In the genomic region with DNA sequence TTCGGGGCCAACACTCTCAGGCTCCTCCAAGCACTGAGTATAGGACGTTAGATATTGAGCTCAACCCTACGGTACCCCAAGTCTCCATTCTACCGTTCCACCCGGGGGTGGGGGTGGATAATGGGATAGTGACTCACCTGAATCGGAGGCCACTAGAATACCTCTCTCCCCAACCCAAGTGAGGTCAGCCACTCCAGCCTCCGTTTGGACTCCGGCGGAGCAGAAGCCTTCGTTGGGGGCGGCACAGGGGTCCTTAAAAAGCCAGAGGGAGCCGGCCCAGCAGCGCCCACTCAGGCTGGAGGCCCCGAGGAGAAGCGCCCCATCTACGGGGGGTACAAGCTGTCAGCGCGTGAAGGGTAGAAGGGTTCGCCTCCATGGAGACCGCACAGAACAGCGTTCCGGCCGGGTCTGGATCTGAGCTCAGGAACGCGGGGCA, we compare ENCODE assay signal across 8 cellular contexts. TPM values are rescaled to one million over a fixed set of nuclear protein-coding genes. Genes with fewer than 3 reads are reported as not detected.
DNase-seq lines count a peak whose midpoint lies in the region; ATAC-seq, FAIRE-seq and TF ChIP-seq lines count a peak whose summit lies in the region.

No MANE protein-coding gene starts in this region.

- intact Hi-C loops in aorta (cut with DNase I) = no loop called here

- FAIRE-seq in H1 (lab: Jason Lieb, UNC) = no peak

- peak overlapping the region; percentile 74 for H3K27ac Mint-ChIP-seq in T-helper 2 cell treated with Interferon-gamma antibody and Interleukin-4, amounts not matched to agents 5 μg/mL and 100 μg/mL, for 36 hours
- peak overlapping the region; percentile 84 to 100 (median 98) for H3K27ac Mint-ChIP-seq in naive thymus-derived CD8-positive, alpha-beta T cell

- H4K8ac ChIP-seq in H1 (ENCODE audit: extremely low read depth, insufficient read depth, low read length) = peak overlapping the region; percentile 83; the same call in 1 of the 2 replicates

- H3K79me2 ChIP-seq in H1 (ENCODE audit: control insufficient read depth in 1 of 2, insufficient read depth in 2 of 2, low read length in 2 of 2) = peaks cover 5 to 64% of the 10 kb centered on the region in 2 experiments

- no peak for TF ChIP-seq RAD21 in H1 (IDR thresholded peaks at IDR 0.05 in 1 of 2, conservative IDR thresholded peaks at IDR 0.05 in 1 of 2; ENCODE audit: low read depth in 2 of 2, low read length in 2 of 2)

- no peak overlapping the region for H2BK15ac ChIP-seq in H1 (ENCODE audit: low read length)

- H2BK120ac ChIP-seq in H1 (replicated peaks; ENCODE audit: low read depth, low read length) = no peak overlapping the region

- peaks cover 2 to 5% of the 10 kb centered on the region in 2 experiments for H4K20me1 ChIP-seq in H1 (replicated peaks in 1 of 2; ENCODE audit: control insufficient read depth in 1 of 2, insufficient read depth in 2 of 2, low read length in 2 of 2)

- H4K5ac ChIP-seq in H1 (ENCODE audit: insufficient read length, low read depth, low read length) = peak overlapping the region; percentile 38

- H3K4me3 ChIP-seq in H1 (ENCODE audit: extremely low read depth in 1 of 4, insufficient read depth in 2 of 4, low read depth in 3 of 4, low read length in 4 of 4) = peak overlapping the region; percentile 86 to 100 (median 99)
- peak overlapping the region; percentile 32 to 74 for H3K4me3 ChIP-seq in aorta (ENCODE audit: low read length in 2 of 2)

- ATAC-seq in HG02943 (IDR thresholded peaks at IDR 0.05; ENCODE audit: low read depth, unreplicated experiment) = peak; percentile 23
- peak; percentile 38 to 45 for ATAC-seq in naive thymus-derived CD8-positive, alpha-beta T cell
- peak; percentile 4 for ATAC-seq in aorta (ENCODE audit: low FRiP score)

- DNase-seq in DMS53 (lab: John Stamatoyannopoulos, UW) = peak; percentile 71
- no peak for DNase-seq in DMS53 treated with DMSO at 0.1 percent for 48 hours (lab: John Stamatoyannopoulos, UW; ENCODE audit: unreplicated experiment)
- DNase-seq in T-helper 2 cell treated with Interferon-gamma antibody and Interleukin-4, amounts not matched to agents 5 μg/mL and 100 μg/mL, for 36 hours (ENCODE audit: low spot score) = peak; percentile 26
- no peak for DNase-seq in H1 (ENCODE audit: low read depth in 1 of 2, low spot score in 2 of 2)
- peak in 2 of 10 donors; percentile 17 for DNase-seq in naive thymus-derived CD8-positive, alpha-beta T cell
- DNase-seq in aorta = no peak
- DNase-seq in dedifferentiated amniotic fluid mesenchymal stem cell (ENCODE audit: extremely low spot score) = no peak

- no peaks in the 10 kb centered on the region for H3K27me3 Mint-ChIP-seq in T-helper 2 cell treated with Interferon-gamma antibody and Interleukin-4, amounts not matched to agents 5 μg/mL and 100 μg/mL, for 36 hours (ENCODE audit: low read depth)
- H3K27me3 Mint-ChIP-seq in naive thymus-derived CD8-positive, alpha-beta T cell = no peaks in the 10 kb centered on the region

- no peaks in the 10 kb centered on the region for H3K9me3 ChIP-seq in H1 (ENCODE audit: insufficient read depth in 2 of 2, low read depth in 1 of 2, low read length in 1 of 2)
- no peaks in the 10 kb centered on the region for H3K9me3 ChIP-seq in aorta (ENCODE audit: control insufficient read depth, low read length)

- peak overlapping the region; percentile 34; the same call in 1 of the 2 replicates for H3K18ac ChIP-seq in H1 (ENCODE audit: extremely low read depth, low read length)

- 2% methylated on average over 25 of the region's 25 CpGs; no CpG with 5 or more reads in 1 of the 2 experiments for WGBS in H1 (ENCODE audit: extremely low coverage in 1 of 2, insufficient coverage in 1 of 2, insufficient read length in 1 of 2, insufficient replicate concordance in 2 of 2, low coverage in 1 of 2, low lambda C conversion rate in 2 of 2, missing lambda C conversion rate in 1 of 2), 2 experiments
- WGBS in aorta, 2 donors = 2% methylated on average over 24 to 25 of the region's 25 CpGs

- TF ChIP-seq EP300 in H1 (IDR thresholded peaks at IDR 0.05; ENCODE audit: borderline replicate concordance in 1 of 2, low read depth in 2 of 2, low read length in 2 of 2) = no peak

- H3K9me3 Mint-ChIP-seq in T-helper 2 cell treated with Interferon-gamma antibody and Interleukin-4, amounts not matched to agents 5 μg/mL and 100 μg/mL, for 36 hours = no peaks in the 10 kb centered on the region
- no peaks in the 10 kb centered on the region for H3K9me3 Mint-ChIP-seq in naive thymus-derived CD8-positive, alpha-beta T cell

- H2BK5ac ChIP-seq in H1 (ENCODE audit: low read depth, low read length) = peak overlapping the region; percentile 25; the same call in 1 of the 2 replicates

- no peak overlapping the region for H2AK5ac ChIP-seq in H1 (ENCODE audit: low read depth, low read length)

- TF ChIP-seq CTCF in H1 (IDR thresholded peaks at IDR 0.05; ENCODE audit: control extremely low read depth in 1 of 3, insufficient read depth in 1 of 3, low read depth in 1 of 3, low read length in 3 of 3) = no peak

- no peak overlapping the region for H2BK12ac ChIP-seq in H1 (ENCODE audit: low read depth, low read length)

- peaks cover 47% of the 10 kb centered on the region for H3K4me1 Mint-ChIP-seq in T-helper 2 cell treated with Interferon-gamma antibody and Interleukin-4, amounts not matched to agents 5 μg/mL and 100 μg/mL, for 36 hours (ENCODE audit: low read depth)
- H3K4me1 Mint-ChIP-seq in naive thymus-derived CD8-positive, alpha-beta T cell = peaks cover 43 to 78% (median 73%) of the 10 kb centered on the region in 4 donors

- H3K4ac ChIP-seq in H1 (replicated peaks; ENCODE audit: insufficient read length, low read depth, low read length) = no peak overlapping the region

- H3K79me1 ChIP-seq in H1 (ENCODE audit: low read depth, low read length) = peaks cover 4% of the 10 kb centered on the region; the same call in 1 of the 2 replicates

- H3K23ac ChIP-seq in H1 (ENCODE audit: insufficient read length) = no peak overlapping the region

- H3K4me2 ChIP-seq in H1 (ENCODE audit: insufficient read depth in 1 of 2, low read depth in 2 of 2, low read length in 2 of 2) = peak overlapping the region; percentile 83 to 85

- H3K56ac ChIP-seq in H1 (replicated peaks; ENCODE audit: insufficient read length, low read depth, low read length) = peak overlapping the region; percentile 47

- peak overlapping the region; percentile 82 to 91 (median 88) for H3K9ac ChIP-seq in H1 (replicated peaks in 1 of 4; ENCODE audit: extremely low read depth in 1 of 4, low read depth in 3 of 4, low read length in 3 of 4)

- CTCF ChIA-PET in H1 (lab: Charles Lee; ENCODE audit: partially characterized antibody) = interaction anchor here (1.2 to 1.6 kb wide), 2 partner anchors 12 to 321 kb away, joined by 3 read pairs; no protein-coding TSS in a partner anchor

- peaks cover 3% of the 10 kb centered on the region for H3K23me2 ChIP-seq in H1 (ENCODE audit: low read depth, low read length)

- H4K91ac ChIP-seq in H1 (replicated peaks; ENCODE audit: insufficient read length, low read length) = peak overlapping the region; percentile 47

- H3K36me3 Mint-ChIP-seq in T-helper 2 cell treated with Interferon-gamma antibody and Interleukin-4, amounts not matched to agents 5 μg/mL and 100 μg/mL, for 36 hours (ENCODE audit: low read depth) = peaks cover 55% of the 10 kb centered on the region
- H3K36me3 Mint-ChIP-seq in naive thymus-derived CD8-positive, alpha-beta T cell = peaks cover 14 to 59% (median 16%) of the 10 kb centered on the region in 3 donors

- POLR2A ChIA-PET in H1 (lab: Charles Lee; ENCODE audit: partially characterized antibody) = interaction anchor here (0.7 to 3.7 kb wide), 9 partner anchors 8 to 309 kb away, joined by 3 to 36 read pairs (median 4); a partner anchor contains a TSS
- POLR2A ChIA-PET in naive thymus-derived CD8-positive, alpha-beta T cell (lab: Charles Lee) = interaction anchor here (0.7 to 2.5 kb wide), 14 partner anchors 8 to 257 kb away, joined by 3 to 32 read pairs (median 5); a partner anchor contains a TSS

- H3K27me3 ChIP-seq in H1 (replicated peaks in 1 of 4; ENCODE audit: control insufficient read depth in 3 of 4, extremely low read depth in 1 of 4, insufficient read depth in 3 of 4, low read length in 3 of 4) (no peaks in the 10 kb centered on the region), aorta (ENCODE audit: control insufficient read depth in 1 of 2, insufficient read depth in 2 of 2, low read length in 1 of 2) (no peaks in the 10 kb centered on the region)

- no peak overlapping the region for H2BK20ac ChIP-seq in H1 (ENCODE audit: low read length)

- H2AFZ ChIP-seq in H1 (ENCODE audit: low read length) = no peak overlapping the region

- peak overlapping the region; percentile 24; the same call in 1 of the 2 replicates for H3K27ac ChIP-seq in H1 (ENCODE audit: low read depth, low read length)
- no peak overlapping the region for H3K27ac ChIP-seq in aorta (ENCODE audit: low read depth in 1 of 2, low read length in 2 of 2)

- TF ChIP-seq POLR2A in H1 (IDR thresholded peaks at IDR 0.05; ENCODE audit: control extremely low read depth in 1 of 2, low read depth in 2 of 2, low read length in 2 of 2) = peak in 1 of 2 experiments; percentile 17; a peak in 1 of 3 replicates

- peak overlapping the region; percentile 99 for H3K4me3 Mint-ChIP-seq in T-helper 2 cell treated with Interferon-gamma antibody and Interleukin-4, amounts not matched to agents 5 μg/mL and 100 μg/mL, for 36 hours
- peak overlapping the region; percentile 94 to 100 (median 100) for H3K4me3 Mint-ChIP-seq in naive thymus-derived CD8-positive, alpha-beta T cell

- H3K4me1 ChIP-seq in H1 (replicated peaks in 1 of 4; ENCODE audit: control insufficient read depth in 3 of 4, insufficient read depth in 4 of 4, low read length in 3 of 4) (peaks cover 0 to 2% (median 1%) of the 10 kb centered on the region in 4 experiments; a peak in 3 of 7 replicates), aorta (ENCODE audit: control insufficient read depth in 1 of 2, insufficient read depth in 2 of 2, low read length in 2 of 2) (peaks cover 0 to 8% of the 10 kb centered on the region in 2 donors)

- no peak overlapping the region for H3K14ac ChIP-seq in H1 (ENCODE audit: insufficient read length)

- H3K36me3 ChIP-seq in H1 (ENCODE audit: control insufficient read depth in 2 of 4, insufficient read depth in 4 of 4, low read length in 3 of 4) = peaks cover 14 to 39% (median 17%) of the 10 kb centered on the region in 4 experiments
- H3K36me3 ChIP-seq in aorta (ENCODE audit: control insufficient read depth in 1 of 2, insufficient read depth in 2 of 2, low read length in 1 of 2) = peaks cover 2 to 5% of the 10 kb centered on the region in 2 donors

RNA-seq across cellular contexts. Expression of a gene that starts 0.6 kb away (rescaled TPM):
- total RNA-seq in H1 (2021; fragmentation: NEBNext Ultra II Directional; extraction: Animal tissue kit (Norgen Biotek cat#: 25700)) = 61.6 and 66.0 TPM in 2 replicates
- 139 and 156 TPM in 2 replicates for polyA plus RNA-seq in H1 (2011; rRNA removed)
- 153 TPM for polyA plus RNA-seq in H1 (2011; cell fraction: cytosol; rRNA removed)
- 233 TPM for polyA plus RNA-seq in H1 (2011; cell fraction: nucleus; rRNA removed)
- 65.0 to 85.9 TPM (median 77.1 TPM) in 4 replicates for polyA plus RNA-seq in H1 (2012, experiment 1 of 2)
- 86.7 TPM for polyA plus RNA-seq in H1 (2012, experiment 2 of 2)
- polyA plus RNA-seq in H1 (2013, experiment 1 of 2) = 40.2 TPM
- 41.4 TPM for polyA plus RNA-seq in H1 (2013, experiment 2 of 2)
- 257 and 268 TPM in 2 replicates for polyA minus RNA-seq in H1 (2011; rRNA and poly(A)+ RNA removed)
- 50.4 TPM for polyA minus RNA-seq in H1 (2011; cell fraction: cytosol; rRNA and poly(A)+ RNA removed)
- 83.0 TPM for polyA minus RNA-seq in H1 (2011; cell fraction: nucleus; rRNA and poly(A)+ RNA removed)
- total RNA-seq in naive thymus-derived CD8-positive, alpha-beta T cell = 10 to 100 TPM; 35.4 to 35.9 TPM
- polyA plus RNA-seq in naive thymus-derived CD8-positive, alpha-beta T cell = 10 to 100 TPM; 36.9 to 44.6 (median 43.9) TPM
- 10 to 100 TPM; 17.1 to 17.4 TPM for total RNA-seq in aorta
- polyA plus RNA-seq in aorta = 10 to 100 TPM; 14.5 to 20.1 TPM

RNA-seq across cellular contexts. Expression of a gene that starts 0.8 kb away (rescaled TPM):
- 252 and 262 TPM in 2 replicates for total RNA-seq in H1 (2021; fragmentation: NEBNext Ultra II Directional; extraction: Animal tissue kit (Norgen Biotek cat#: 25700))
- polyA plus RNA-seq in H1 (2011; rRNA removed) (129 and 232 TPM in 2 replicates), aorta (100 to 1,000 TPM; 140 to 219 TPM)
- polyA plus RNA-seq in H1 (2011; cell fraction: cytosol; rRNA removed) = 240 TPM
- polyA plus RNA-seq in H1 (2011; cell fraction: nucleus; rRNA removed) = 68.5 TPM
- 258 to 301 TPM (median 287 TPM) in 4 replicates for polyA plus RNA-seq in H1 (2012, experiment 1 of 2)
- 34.8 TPM for polyA plus RNA-seq in H1 (2012, experiment 2 of 2)
- polyA plus RNA-seq in H1 (2013, experiment 1 of 2) = 215 TPM
- polyA plus RNA-seq in H1 (2013, experiment 2 of 2) = 221 TPM
- polyA minus RNA-seq in H1 (2011; rRNA and poly(A)+ RNA removed) = 128 and 176 TPM in 2 replicates
- polyA minus RNA-seq in H1 (2011; cell fraction: cytosol; rRNA and poly(A)+ RNA removed) = 113 TPM
- polyA minus RNA-seq in H1 (2011; cell fraction: nucleus; rRNA and poly(A)+ RNA removed) = 51.8 TPM
- total RNA-seq in naive thymus-derived CD8-positive, alpha-beta T cell = 100 to 1,000 TPM; 105 to 115 TPM
- polyA plus RNA-seq in naive thymus-derived CD8-positive, alpha-beta T cell = 100 to 1,000 TPM; 411 to 437 (median 416) TPM
- 100 to 1,000 TPM; 110 TPM for total RNA-seq in aorta

RNA-seq across cellular contexts. Expression of a gene that starts 21.0 kb away (rescaled TPM):
- 0.33 and 0.80 TPM in 2 replicates for total RNA-seq in H1 (2021; fragmentation: NEBNext Ultra II Directional; extraction: Animal tissue kit (Norgen Biotek cat#: 25700))
- polyA plus RNA-seq in H1 (2011; rRNA removed) (1.2 and 1.7 TPM in 2 replicates), aorta (1 to 10 TPM in 1 of 2 donors, under 1 TPM in 1; 0.25 to 3.9 TPM)
- polyA plus RNA-seq in H1 (2011; cell fraction: cytosol; rRNA removed) = 2.2 TPM
- 5.6 TPM for polyA plus RNA-seq in H1 (2011; cell fraction: nucleus; rRNA removed)
- 1.1 to 2.8 TPM (median 1.5 TPM) in 4 replicates for polyA plus RNA-seq in H1 (2012, experiment 1 of 2)
- polyA plus RNA-seq in H1 (2012, experiment 2 of 2) = 0.09 TPM
- polyA plus RNA-seq in H1 (2013, experiment 1 of 2) = 0.91 TPM
- polyA plus RNA-seq in H1 (2013, experiment 2 of 2) = 1.0 TPM
- polyA minus RNA-seq in H1 (2011; rRNA and poly(A)+ RNA removed) = 0.79 and 2.7 TPM in 2 replicates
- polyA minus RNA-seq in H1 (2011; cell fraction: cytosol; rRNA and poly(A)+ RNA removed) = not detected
- 7.1 TPM for polyA minus RNA-seq in H1 (2011; cell fraction: nucleus; rRNA and poly(A)+ RNA removed)
- 1 to 10 TPM; 9.0 to 9.2 TPM for total RNA-seq in naive thymus-derived CD8-positive, alpha-beta T cell
- polyA plus RNA-seq in naive thymus-derived CD8-positive, alpha-beta T cell = 1 to 10 TPM in 1 of 3 donors, under 1 TPM in 2; 0.18 to 1.2 (median 0.51) TPM
- 1 to 10 TPM; 2.0 to 7.3 TPM for total RNA-seq in aorta

RNA-seq across cellular contexts. Expression of a gene that starts 25.3 kb away (rescaled TPM):
- 0.13 and 0.42 TPM in 2 replicates for total RNA-seq in H1 (2021; fragmentation: NEBNext Ultra II Directional; extraction: Animal tissue kit (Norgen Biotek cat#: 25700))
- 0.42 and 0.86 TPM in 2 replicates for polyA plus RNA-seq in H1 (2011; rRNA removed)
- 0.28 TPM for polyA plus RNA-seq in H1 (2011; cell fraction: cytosol; rRNA removed)
- 0.57 TPM for polyA plus RNA-seq in H1 (2011; cell fraction: nucleus; rRNA removed)
- 0.20 to 0.36 TPM (median 0.31 TPM) in 4 replicates for polyA plus RNA-seq in H1 (2012, experiment 1 of 2)
- not detected for polyA plus RNA-seq in H1 (2012, experiment 2 of 2)
- 0.61 TPM for polyA plus RNA-seq in H1 (2013, experiment 1 of 2)
- polyA plus RNA-seq in H1 (2013, experiment 2 of 2) = 0.46 TPM
- 0.12 and 0.47 TPM in 2 replicates for polyA minus RNA-seq in H1 (2011; rRNA and poly(A)+ RNA removed)
- polyA minus RNA-seq in H1 (2011; cell fraction: cytosol; rRNA and poly(A)+ RNA removed) = not detected
- polyA minus RNA-seq in H1 (2011; cell fraction: nucleus; rRNA and poly(A)+ RNA removed) = not detected
- total RNA-seq in naive thymus-derived CD8-positive, alpha-beta T cell = 10 to 100 TPM; 58.1 to 59.7 TPM
- 100 to 1,000 TPM; 159 to 250 (median 243) TPM for polyA plus RNA-seq in naive thymus-derived CD8-positive, alpha-beta T cell
- 10 to 100 TPM; 19.1 to 53.6 TPM for total RNA-seq in aorta
- 10 to 100 TPM; 20.5 to 51.5 TPM for polyA plus RNA-seq in aorta

RNA-seq across cellular contexts. Expression of a gene that starts 54.9 kb away (rescaled TPM):
- total RNA-seq in H1 (2021; fragmentation: NEBNext Ultra II Directional; extraction: Animal tissue kit (Norgen Biotek cat#: 25700)) = not detected in 2 replicates
- polyA plus RNA-seq in H1 (2011; rRNA removed) (0.03 TPM in 1 of 2 replicates, not detected in the other), aorta (10 to 100 TPM in 1 of 2 donors, 1 to 10 TPM in 1; 3.4 to 13.4 TPM)
- polyA plus RNA-seq in H1 (2011; cell fraction: cytosol; rRNA removed) = not detected
- not detected for polyA plus RNA-seq in H1 (2011; cell fraction: nucleus; rRNA removed)
- polyA plus RNA-seq in H1 (2012, experiment 1 of 2) = not detected in 4 replicates
- polyA plus RNA-seq in H1 (2012, experiment 2 of 2) = not detected
- polyA plus RNA-seq in H1 (2013, experiment 1 of 2) = not detected
- not detected for polyA plus RNA-seq in H1 (2013, experiment 2 of 2)
- 0.39 TPM in 1 of 2 replicates, not detected in the other for polyA minus RNA-seq in H1 (2011; rRNA and poly(A)+ RNA removed)
- polyA minus RNA-seq in H1 (2011; cell fraction: cytosol; rRNA and poly(A)+ RNA removed) = not detected
- not detected for polyA minus RNA-seq in H1 (2011; cell fraction: nucleus; rRNA and poly(A)+ RNA removed)
- under 1 TPM in 1 of 2 experiments, not detected in 1; 0.62 TPM for total RNA-seq in naive thymus-derived CD8-positive, alpha-beta T cell
- not detected for polyA plus RNA-seq in naive thymus-derived CD8-positive, alpha-beta T cell
- 10 to 100 TPM in 1 of 2 donors, 1 to 10 TPM in 1; 4.3 to 10.5 TPM for total RNA-seq in aorta

Comparison
In these comparisons a context has a peak if more than half of its experiments do, and no peak if none do; other contexts are left out.
1. DNase-seq: peak in DMS53 (single experiment) and T-helper 2 cell treated with Interferon-gamma antibody and Interleukin-4, amounts not matched to agents 5 μg/mL and 100 μg/mL, for 36 hours (single experiment); none in DMS53 treated with DMSO at 0.1 percent for 48 hours (single experiment), H1 (0 of 2), aorta (0 of 2) and dedifferentiated amniotic fluid mesenchymal stem cell (single experiment).
2. Peak in every context shown above with its lines, with median percentiles within 50 percentile points of each other: ATAC-seq.